Comparison of ENCODE assay signal across 19 cellular contexts in the genomic region with DNA sequence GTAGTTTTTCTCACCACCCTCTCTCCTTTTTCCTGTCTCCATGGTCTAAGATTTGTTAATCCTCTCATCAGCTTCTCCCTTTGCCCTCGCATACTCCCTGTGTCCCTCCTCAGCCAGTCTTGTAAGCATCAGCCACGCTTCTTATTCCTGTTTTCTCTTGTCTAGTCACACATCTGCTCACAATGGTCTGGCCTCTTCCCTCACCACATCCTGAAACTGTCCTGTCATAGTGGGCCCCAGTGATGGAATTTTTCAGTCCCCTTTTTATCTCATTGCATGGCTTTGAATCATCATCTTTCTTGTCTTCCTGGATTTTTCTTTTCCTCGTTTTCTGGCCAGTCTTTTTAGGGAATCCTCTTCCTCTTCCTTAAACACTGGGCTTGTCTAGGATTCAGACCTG. TPM values are rescaled to one million over a fixed set of nuclear protein-coding genes. Genes with fewer than 3 reads are reported as not detected.
DNase-seq lines count a peak whose midpoint lies in the region; ATAC-seq, FAIRE-seq and TF ChIP-seq lines count a peak whose summit lies in the region.
"Had no signal": no experiment of that assay in that cellular context is flagged by ENCODE, and none has a peak within 500 bp of the region (broad histone marks: within the 10 kb centered on the region; RNA-seq: fewer than 3 reads in every experiment).

No MANE protein-coding gene starts in this region.

- no peak for DNase-seq in activated T-cell treated with anti-CD3 and anti-CD28 coated beads, Interleukin-2, amount 50 U/mL, for 24 hours
- DNase-seq in activated T-cell treated with anti-CD3 and anti-CD28 coated beads for 4 hours (no peak), T-helper 17 cell (no peak), fibroblast of pulmonary artery (ENCODE audit: low read depth) (peak; percentile 35), HAP-1 (ENCODE audit: low spot score in 2 of 2) (no peak), GM12891 (ENCODE audit: insufficient read length, low spot score) (no peak)
- DNase-seq in stimulated activated effector memory CD8-positive, alpha-beta T cell treated with anti-CD3 and anti-CD28 coated beads, Interleukin-12 subunit alpha, Interleukin-12 subunit beta, amount 100 ng/mL, for 72 hours (ENCODE audit: low spot score in 2 of 2), result no peak
- no peak for DNase-seq in activated naive CD4-positive, alpha-beta T cell treated with Interleukin-2 at 50 U/mL for 16 hours
- DNase-seq: 8988T; activated naive CD4-positive, alpha-beta T cell treated with anti-CD3 and anti-CD28 coated beads, Interleukin-2, amount 50 U/mL, for 16 hours; activated T-cell treated with anti-CD3 and anti-CD28 coated beads, Interleukin-2, amount 50 U/mL, for 1 hour; KG1; kidney glomerular epithelial cell; NCI-H1105; NCI-H2081 treated with DMSO at 0.1 percent for 48 hours; NCI-H510A treated with DMSO at 0.1 percent for 48 hours; upper lobe of left lung had no signal

- no peak for FAIRE-seq in GM12891 (lab: Jason Lieb, UNC)
- FAIRE-seq: colon had no signal

- no peak for TF ChIP-seq POLR2A in GM12891 (IDR thresholded peaks at IDR 0.05; ENCODE audit: low read depth, low read length)

- H3K27me3 Mint-ChIP-seq in activated T-cell treated with anti-CD3 and anti-CD28 coated beads, Interleukin-2, amount 50 U/mL, for 24 hours, result no peaks in the 10 kb centered on the region
- no peaks in the 10 kb centered on the region for H3K27me3 Mint-ChIP-seq in T-helper 17 cell
- H3K27me3 Mint-ChIP-seq: natural killer cell treated with Interleukin-12 subunit alpha and Interleukin-12 subunit beta and Interleukin-15 and Interleukin-18, amount 100 ng/mL, for 72 hours had no signal

- H3K4me3 ChIP-seq in fibroblast of pulmonary artery (replicated peaks; ENCODE audit: low read depth, low read length), result no peak overlapping the region
- H3K4me3 ChIP-seq in HAP-1, result no peak overlapping the region
- H3K4me3 ChIP-seq: upper lobe of left lung had no signal

- H3K27me3 ChIP-seq in HAP-1 (ENCODE audit: low read depth), result no peaks in the 10 kb centered on the region
- H3K27me3 ChIP-seq: upper lobe of left lung had no signal

- no peaks in the 10 kb centered on the region for H3K4me1 ChIP-seq in HAP-1
- H3K4me1 ChIP-seq: upper lobe of left lung had no signal

- H3K36me3 Mint-ChIP-seq in activated T-cell treated with anti-CD3 and anti-CD28 coated beads, Interleukin-2, amount 50 U/mL, for 24 hours (ENCODE audit: low read depth), result peaks cover 65% of the 10 kb centered on the region
- peaks cover 35% of the 10 kb centered on the region for H3K36me3 Mint-ChIP-seq in T-helper 17 cell (ENCODE audit: low read depth)
- H3K36me3 Mint-ChIP-seq in stimulated activated effector memory CD8-positive, alpha-beta T cell treated with anti-CD3 and anti-CD28 coated beads, Interleukin-12 subunit alpha, Interleukin-12 subunit beta, amount 100 ng/mL, for 72 hours, result peaks cover 39% of the 10 kb centered on the region

- H3K36me3 ChIP-seq in HAP-1 (replicated peaks), result 0 out of 2 replicates have a peak, but pooled peaks cover 5% of the 10 kb centered on the region

- TF ChIP-seq CTCF in fibroblast of pulmonary artery (IDR thresholded peaks at IDR 0.05; ENCODE audit: low read length, missing control alignments), result no peak

- no peak overlapping the region for H3K4me3 Mint-ChIP-seq in activated T-cell treated with anti-CD3 and anti-CD28 coated beads, Interleukin-2, amount 50 U/mL, for 24 hours
- peak overlapping the region; percentile 57 for H3K4me3 Mint-ChIP-seq in T-helper 17 cell
- no peak overlapping the region for H3K4me3 Mint-ChIP-seq in stimulated activated effector memory CD8-positive, alpha-beta T cell treated with anti-CD3 and anti-CD28 coated beads, Interleukin-12 subunit alpha, Interleukin-12 subunit beta, amount 100 ng/mL, for 72 hours
- H3K4me3 Mint-ChIP-seq: natural killer cell treated with Interleukin-12 subunit alpha and Interleukin-12 subunit beta and Interleukin-15 and Interleukin-18, amount 100 ng/mL, for 72 hours had no signal

- H3K9me3 ChIP-seq in T-helper 17 cell (ENCODE audit: control insufficient read depth, low read length, poor library complexity, severe bottlenecking), result no peaks in the 10 kb centered on the region
- no peaks in the 10 kb centered on the region for H3K9me3 ChIP-seq in HAP-1
- H3K9me3 ChIP-seq: upper lobe of left lung had no signal

- peak overlapping the region; percentile 54 for H3K27ac Mint-ChIP-seq in activated T-cell treated with anti-CD3 and anti-CD28 coated beads, Interleukin-2, amount 50 U/mL, for 24 hours
- H3K27ac Mint-ChIP-seq in T-helper 17 cell, result no peak overlapping the region
- peak overlapping the region; percentile 24 for H3K27ac Mint-ChIP-seq in stimulated activated effector memory CD8-positive, alpha-beta T cell treated with anti-CD3 and anti-CD28 coated beads, Interleukin-12 subunit alpha, Interleukin-12 subunit beta, amount 100 ng/mL, for 72 hours
- H3K27ac Mint-ChIP-seq: natural killer cell treated with Interleukin-12 subunit alpha and Interleukin-12 subunit beta and Interleukin-15 and Interleukin-18, amount 100 ng/mL, for 72 hours had no signal

- no peaks in the 10 kb centered on the region for H3K9me3 Mint-ChIP-seq in activated T-cell treated with anti-CD3 and anti-CD28 coated beads, Interleukin-2, amount 50 U/mL, for 24 hours
- no peaks in the 10 kb centered on the region for H3K9me3 Mint-ChIP-seq in stimulated activated effector memory CD8-positive, alpha-beta T cell treated with anti-CD3 and anti-CD28 coated beads, Interleukin-12 subunit alpha, Interleukin-12 subunit beta, amount 100 ng/mL, for 72 hours
- H3K9me3 Mint-ChIP-seq: natural killer cell treated with Interleukin-12 subunit alpha and Interleukin-12 subunit beta and Interleukin-15 and Interleukin-18, amount 100 ng/mL, for 72 hours had no signal

- in situ Hi-C loops in HAP-1 (cut with MboI; ENCODE audit: low sequenced_read_pairs), result no loop called here

- peaks cover 5% of the 10 kb centered on the region for H3K4me1 Mint-ChIP-seq in activated T-cell treated with anti-CD3 and anti-CD28 coated beads, Interleukin-2, amount 50 U/mL, for 24 hours (ENCODE audit: low read depth)
- peaks cover 4% of the 10 kb centered on the region for H3K4me1 Mint-ChIP-seq in T-helper 17 cell
- peaks cover 9% of the 10 kb centered on the region for H3K4me1 Mint-ChIP-seq in stimulated activated effector memory CD8-positive, alpha-beta T cell treated with anti-CD3 and anti-CD28 coated beads, Interleukin-12 subunit alpha, Interleukin-12 subunit beta, amount 100 ng/mL, for 72 hours

- ATAC-seq in T-helper 17 cell, result no peak
- no peak for ATAC-seq in stimulated activated effector memory CD8-positive, alpha-beta T cell treated with anti-CD3 and anti-CD28 coated beads, Interleukin-12 subunit alpha, Interleukin-12 subunit beta, amount 100 ng/mL, for 72 hours
- ATAC-seq: natural killer cell treated with Interleukin-12 subunit alpha and Interleukin-12 subunit beta and Interleukin-15 and Interleukin-18, amount 100 ng/mL, for 72 hours had no signal

TF ChIP-seq in GM12891, 5 proteins besides CTCF, POLR2A, EP300 and RAD21:
- TF ChIP-seq TAF1 (IDR thresholded peaks at IDR 0.05; ENCODE audit: low read depth, low read length) (no peak), POLR2AphosphoS5 (IDR thresholded peaks at IDR 0.05; ENCODE audit: low read depth, low read length) (no peak), SPI1 (IDR thresholded peaks at IDR 0.05; ENCODE audit: low read depth, low read length) (no peak), POU2F2 (IDR thresholded peaks at IDR 0.05; ENCODE audit: low read depth, low read length) (no peak), PAX5 (IDR thresholded peaks at IDR 0.05; ENCODE audit: insufficient read depth, low read length, severe bottlenecking) (no peak)

RNA-seq across cellular contexts. Expression of gene GFRA4, which starts 57.2 kb away (rescaled TPM):
- not detected for total RNA-seq in T-helper 17 cell
- not detected for polyA plus RNA-seq in GM12891 (2012; ENCODE audit: low read depth, missing spikeins)
- total RNA-seq: natural killer cell treated with Interleukin-12 subunit alpha and Interleukin-12 subunit beta and Interleukin-15 and Interleukin-18, amount 100 ng/mL, for 72 hours; upper lobe of left lung had no signal
